8 cellular contexts compared by ENCODE assay signal in the genomic region with DNA sequence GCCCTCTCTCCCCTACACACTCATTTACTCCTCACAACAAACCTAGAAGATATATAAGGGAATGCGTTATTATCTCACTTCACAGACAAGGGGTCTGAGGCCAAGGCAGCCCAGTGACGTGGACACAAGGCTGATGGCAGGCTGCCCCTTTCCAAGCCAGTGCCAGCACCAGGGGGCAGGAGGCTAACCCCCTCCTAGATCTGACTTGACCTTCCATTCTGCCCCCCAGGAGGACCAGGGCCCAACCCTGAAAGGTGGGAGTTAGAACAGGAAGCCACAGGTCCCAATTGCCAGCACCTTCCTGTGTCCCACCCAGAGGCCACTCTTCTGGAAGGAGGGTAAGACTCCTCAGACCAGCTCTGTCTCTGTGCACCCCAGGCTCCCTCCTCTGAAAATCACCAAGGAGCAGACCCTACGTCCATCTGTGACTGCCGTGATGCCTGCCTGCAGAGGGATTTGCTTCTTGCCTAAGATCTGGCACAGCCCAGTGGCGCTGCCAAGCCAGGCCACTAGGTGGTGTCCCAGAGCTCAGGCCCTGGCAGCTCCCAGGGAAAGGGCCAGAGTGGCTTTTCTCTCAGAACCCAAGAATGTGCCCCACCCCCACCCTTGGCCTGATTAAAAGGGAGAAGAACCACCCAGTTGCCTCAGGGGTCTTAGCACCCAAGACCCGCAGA. TPM values are rescaled to one million over a fixed set of nuclear protein-coding genes. Genes with fewer than 3 reads are reported as not detected.
DNase-seq lines count a peak whose midpoint lies in the region; TF ChIP-seq lines count a peak whose summit lies in the region.

No MANE protein-coding gene starts in this region.

- H3K9me3 ChIP-seq in MG63: no peaks in the 10 kb centered on the region; the same call in 1 of the 2 replicates
- H3K9me3 ChIP-seq in adipocyte (ENCODE audit: control insufficient read depth, low read length): no peaks in the 10 kb centered on the region
- H3K9me3 ChIP-seq in cardiac muscle cell (ENCODE audit: low read depth): no peaks in the 10 kb centered on the region
- no peaks in the 10 kb centered on the region for H3K9me3 ChIP-seq in thyroid gland

- DNase-seq in MG63 (peak; percentile 91), T follicular helper cell (ENCODE audit: low read depth) (peak; percentile 65), adipocyte (ENCODE audit: low read depth) (peak; percentile 96), cardiac muscle cell (ENCODE audit: low read depth in 1 of 2, low spot score in 1 of 2) (peak; percentile 83 to 94), pons (ENCODE audit: low spot score) (peak; percentile 83), thyroid gland (peak; percentile 89 to 91), OCI-M2 (lab: John Stamatoyannopoulos, UW; ENCODE audit: unreplicated experiment) (no peak)

- no peaks in the 10 kb centered on the region for H3K27me3 ChIP-seq in MG63
- H3K27me3 ChIP-seq in adipocyte (replicated peaks; ENCODE audit: control insufficient read depth, insufficient read depth, low read length): no peaks in the 10 kb centered on the region
- H3K27me3 ChIP-seq in cardiac muscle cell: no peaks in the 10 kb centered on the region
- H3K27me3 ChIP-seq in thyroid gland: no peaks in the 10 kb centered on the region

- WGBS in thyroid gland, 2 donors: 46 to 47% methylated on average over 6 of the region's 6 CpGs

- H3K36me3 ChIP-seq in MG63: no peaks in the 10 kb centered on the region; the same call in 1 of the 2 replicates
- no peaks in the 10 kb centered on the region for H3K36me3 ChIP-seq in adipocyte (ENCODE audit: control insufficient read depth, insufficient read depth, low read length, severe bottlenecking)
- H3K36me3 ChIP-seq in cardiac muscle cell: no peaks in the 10 kb centered on the region
- no peaks in the 10 kb centered on the region for H3K36me3 ChIP-seq in thyroid gland

- H3K27ac ChIP-seq in cardiac muscle cell: peak overlapping the region; percentile 91
- H3K27ac ChIP-seq in thyroid gland: peak overlapping the region; percentile 90 to 99 (median 93)

- H3K4me3 ChIP-seq in GM12875 (ENCODE audit: low read depth, low read length) (no peak overlapping the region), MG63 (no peak overlapping the region), adipocyte (ENCODE audit: low read length) (peak overlapping the region; percentile 35), cardiac muscle cell (no peak overlapping the region), thyroid gland (replicated peaks in 1 of 3) (no peak overlapping the region)

- TF ChIP-seq CTCF in GM12875 (IDR thresholded peaks at IDR 0.05; ENCODE audit: borderline replicate concordance, insufficient read depth, low read depth, low read length) (peak; percentile 98), cardiac muscle cell (IDR thresholded peaks at IDR 0.05; ENCODE audit: low read depth, low read length) (peak; percentile 100), thyroid gland (IDR thresholded peaks at IDR 0.05) (peak; percentile 86 to 99 (median 97))

- H3K4me1 ChIP-seq in adipocyte (ENCODE audit: control insufficient read depth, insufficient read depth, low read length) (peaks cover 68% of the 10 kb centered on the region), cardiac muscle cell (ENCODE audit: low read depth) (peaks cover 11% of the 10 kb centered on the region), thyroid gland (peaks cover 54 to 68% of the 10 kb centered on the region in 2 donors)

- intact Hi-C loops in thyroid gland (cut with DNase I): loop anchor here (5.0 kb wide), 2 partner anchors 60 to 100 kb away; no protein-coding TSS in a partner anchor

- TF ChIP-seq POLR2A in thyroid gland (IDR thresholded peaks at IDR 0.05): no peak

- H3K9ac ChIP-seq in adipocyte (ENCODE audit: low read length): peak overlapping the region; percentile 77

RNA-seq across cellular contexts. Expression of a gene that starts 42.4 kb away (rescaled TPM):
- total RNA-seq in MG63 (2014; rRNA removed; shearing (Covaris generic); ENCODE audit: low replicate concordance): 34.0 and 52.0 TPM in 2 replicates
- total RNA-seq in cardiac muscle cell (24.4 and 34.5 TPM in 2 replicates), thyroid gland (10 to 100 TPM; 23.6 to 44.3 (median 34.8) TPM)
- 62.7 and 87.9 TPM in 2 replicates for polyA plus RNA-seq in cardiac muscle cell
